In the genomic region with DNA sequence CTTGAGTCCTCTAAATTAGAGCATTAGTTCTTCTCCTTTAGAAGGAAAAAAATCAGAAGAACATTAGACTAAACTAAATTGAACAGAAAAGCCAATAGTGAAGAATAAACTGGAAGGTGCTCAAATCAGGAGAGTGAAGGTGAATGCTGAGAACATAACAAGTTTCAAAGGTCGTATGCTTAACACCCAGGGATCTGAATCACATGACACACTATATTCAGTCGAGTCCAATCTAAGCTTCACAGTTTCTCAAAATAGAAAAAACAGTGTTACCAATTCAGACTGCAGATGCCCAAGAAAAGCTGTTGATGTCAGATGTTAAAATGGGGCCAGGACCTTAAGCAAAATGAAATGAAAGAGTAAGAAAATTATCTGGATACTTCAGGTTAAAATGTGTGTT, we compare ENCODE assay signal across 22 cellular contexts.
"Had no signal": no experiment of that assay in that cellular context is flagged by ENCODE, and none has a peak within 500 bp of the region (broad histone marks: within the 10 kb centered on the region; RNA-seq: fewer than 3 reads in every experiment).

No MANE protein-coding gene starts in this region.

- H3K4me3 Mint-ChIP-seq: activated CD8-positive, alpha-beta T cell treated with anti-CD3 and anti-CD28 coated beads, Interleukin-2, amount 10 ng/mL, durations not matched to agents 7 days and 5 days; activated T-helper 1 cell treated with anti-CD3 and anti-CD28 coated beads, Interleukin-12 subunit alpha, Interleukin-12 subunit beta, Interleukin-2, Interleukin-4 antibody, amounts not matched to agents 30 ng/mL and 10 ng/mL and 1 ng/mL, durations not matched to agents 14 hours and 24 hours and 36 hours; endodermal cell; memory B cell; nephron; stimulated activated naive B cell treated with anti-CD40 and anti-IgM and Interleukin-4, amounts not matched to agents 10 μg/mL and 1 μg/mL and 100 μg/mL, for 72 hours; type B pancreatic cell had no signal

- H3K27me3 ChIP-seq: breast epithelium, neutrophil, ovary, vagina had no signal

- H3K36me3 Mint-ChIP-seq: activated naive CD4-positive, alpha-beta T cell treated with anti-CD3 and anti-CD28 coated beads, Interleukin-2, amount 50 U/mL, for 72 hours; memory B cell; stimulated activated naive B cell treated with anti-CD40 and anti-IgM and Interleukin-4, amounts not matched to agents 10 μg/mL and 1 μg/mL and 100 μg/mL, for 72 hours had no signal

- H3K9me3 ChIP-seq: breast epithelium, neutrophil, ovary, vagina had no signal

- H3K4me1 ChIP-seq: breast epithelium, vagina had no signal

- DNase-seq: activated CD4-positive, alpha-beta T cell treated with anti-CD3 and anti-CD28 coated beads for 1 hour; activated CD4-positive, alpha-beta T cell treated with anti-CD3 and anti-CD28 coated beads, Interleukin-2, amount 50 U/mL, for 1 hour; activated CD8-positive, alpha-beta T cell treated with anti-CD3 and anti-CD28 coated beads, Interleukin-2, amount 10 ng/mL, durations not matched to agents 7 days and 5 days; endodermal cell; ovary; stimulated activated CD4-positive, alpha-beta T cell treated with anti-CD3 and anti-CD28 coated beads, Interleukin-15, amount 100 ng/mL, for 24 hours; stimulated activated CD4-positive, alpha-beta T cell treated with anti-CD3 and anti-CD28 coated beads, Interleukin-2, amount 100 ng/mL, for 48 hours; stimulated activated CD8-positive, alpha-beta memory T cell treated with anti-CD3 and anti-CD28 coated beads, Interleukin-4, amount 100 ng/mL, for 48 hours; stimulated activated naive B cell treated with anti-CD40 and anti-IgM and Interleukin-4, amounts not matched to agents 10 μg/mL and 1 μg/mL and 100 μg/mL, for 72 hours; T-helper 9 cell had no signal

- H3K4me1 Mint-ChIP-seq: endodermal cell; memory B cell; stimulated activated naive B cell treated with anti-CD40 and anti-IgM and Interleukin-4, amounts not matched to agents 10 μg/mL and 1 μg/mL and 100 μg/mL, for 72 hours had no signal

- H3K27ac ChIP-seq: breast epithelium, coronary artery, epithelial cell of prostate, neutrophil, ovary, vagina had no signal

- H3K4me2 ChIP-seq: smooth muscle cell had no signal

- H3K27me3 Mint-ChIP-seq: memory B cell; stimulated activated naive B cell treated with anti-CD40 and anti-IgM and Interleukin-4, amounts not matched to agents 10 μg/mL and 1 μg/mL and 100 μg/mL, for 72 hours; type B pancreatic cell had no signal

- H3K27ac Mint-ChIP-seq: activated CD8-positive, alpha-beta T cell treated with anti-CD3 and anti-CD28 coated beads, Interleukin-2, amount 10 ng/mL, durations not matched to agents 7 days and 5 days; activated naive CD4-positive, alpha-beta T cell treated with anti-CD3 and anti-CD28 coated beads, Interleukin-2, amount 50 U/mL, for 72 hours; activated T-helper 1 cell treated with anti-CD3 and anti-CD28 coated beads, Interleukin-12 subunit alpha, Interleukin-12 subunit beta, Interleukin-2, Interleukin-4 antibody, amounts not matched to agents 30 ng/mL and 10 ng/mL and 1 ng/mL, durations not matched to agents 14 hours and 24 hours and 36 hours; endodermal cell; memory B cell; nephron; stimulated activated naive B cell treated with anti-CD40 and anti-IgM and Interleukin-4, amounts not matched to agents 10 μg/mL and 1 μg/mL and 100 μg/mL, for 72 hours; type B pancreatic cell had no signal

- ATAC-seq: activated CD8-positive, alpha-beta T cell treated with anti-CD3 and anti-CD28 coated beads, Interleukin-2, amount 10 ng/mL, durations not matched to agents 7 days and 5 days; activated naive CD4-positive, alpha-beta T cell treated with anti-CD3 and anti-CD28 coated beads, Interleukin-2, amount 50 U/mL, for 72 hours; sciatic nerve; stimulated activated naive B cell treated with anti-CD40 and anti-IgM and Interleukin-4, amounts not matched to agents 10 μg/mL and 1 μg/mL and 100 μg/mL, for 72 hours had no signal

- H3K4me3 ChIP-seq: breast epithelium, coronary artery, ovary, smooth muscle cell, vagina had no signal

- H3K36me3 ChIP-seq: breast epithelium, neutrophil, ovary, vagina had no signal

- H3K9me3 Mint-ChIP-seq: activated naive CD4-positive, alpha-beta T cell treated with anti-CD3 and anti-CD28 coated beads, Interleukin-2, amount 50 U/mL, for 72 hours; activated T-helper 1 cell treated with anti-CD3 and anti-CD28 coated beads, Interleukin-12 subunit alpha, Interleukin-12 subunit beta, Interleukin-2, Interleukin-4 antibody, amounts not matched to agents 30 ng/mL and 10 ng/mL and 1 ng/mL, durations not matched to agents 14 hours and 24 hours and 36 hours; endodermal cell; memory B cell; stimulated activated naive B cell treated with anti-CD40 and anti-IgM and Interleukin-4, amounts not matched to agents 10 μg/mL and 1 μg/mL and 100 μg/mL, for 72 hours had no signal
